14 cellular contexts compared by ENCODE assay signal in genomic region chr19:15291089-15291488, GRCh38. TPM values are rescaled to one million over a fixed set of nuclear protein-coding genes. Genes with fewer than 3 reads are reported as not detected.
DNase-seq lines count a peak whose midpoint lies in the region; TF ChIP-seq lines count a peak whose summit lies in the region.
"Had no signal": no experiment of that assay in that cellular context is flagged by ENCODE, and none has a peak within 500 bp of the region (broad histone marks: within the 10 kb centered on the region; RNA-seq: fewer than 3 reads in every experiment).

No MANE protein-coding gene starts in this region.

- peaks cover 96% of the 10 kb centered on the region for H3K4me1 Mint-ChIP-seq in activated naive CD4-positive, alpha-beta T cell treated with anti-CD3 and anti-CD28 coated beads, Interleukin-2, amount 50 U/mL, for 24 hours

- no peak overlapping the region for H3K27ac ChIP-seq in right atrium auricular region

- peaks cover 0 to 98% of the 10 kb centered on the region in 2 donors for H3K4me1 ChIP-seq in right atrium auricular region

- H3K36me3 ChIP-seq in right atrium auricular region = no peaks in the 10 kb centered on the region

- H3K27ac Mint-ChIP-seq in activated naive CD4-positive, alpha-beta T cell treated with anti-CD3 and anti-CD28 coated beads, Interleukin-2, amount 50 U/mL, for 24 hours = peak overlapping the region; percentile 30

- TF ChIP-seq CTCF in fibroblast of mammary gland (conservative IDR thresholded peaks at IDR 0.05; ENCODE audit: control insufficient read depth, insufficient read depth, low read depth, low read length) = no peak
- no peak for TF ChIP-seq CTCF in right atrium auricular region (IDR thresholded peaks at IDR 0.05)

- intact Hi-C loops in cardiac septum (cut with DNase I) = no loop called here

- no peaks in the 10 kb centered on the region for H3K36me3 Mint-ChIP-seq in activated naive CD4-positive, alpha-beta T cell treated with anti-CD3 and anti-CD28 coated beads, Interleukin-2, amount 50 U/mL, for 24 hours

- H3K9me3 ChIP-seq in right atrium auricular region = no peaks in the 10 kb centered on the region

- H3K4me3 ChIP-seq in fibroblast of mammary gland (ENCODE audit: control insufficient read depth, low read depth, low read length) (no peak overlapping the region), right atrium auricular region (no peak overlapping the region)

- DNase-seq in activated naive CD4-positive, alpha-beta T cell (lab: John Stamatoyannopoulos, UW) = no peak
- DNase-seq in RPMI7951 (ENCODE audit: low read depth) (peak; percentile 61), fibroblast of mammary gland (ENCODE audit: low read depth) (peak; percentile 78), right atrium auricular region (ENCODE audit: low spot score) (no peak), ureter (ENCODE audit: low spot score) (no peak), cardiac septum (ENCODE audit: low spot score) (no peak), HuH-7 (ENCODE audit: low spot score) (no peak)
- DNase-seq: activated gamma-delta T cell, islet precursor cell, naive B cell, NCI-H1092 treated with DMSO at 0.1 percent for 48 hours, SHP77 treated with DMSO at 0.1 percent for 48 hours, small intestine had no signal

- H3K9me3 Mint-ChIP-seq in activated naive CD4-positive, alpha-beta T cell treated with anti-CD3 and anti-CD28 coated beads, Interleukin-2, amount 50 U/mL, for 24 hours = no peaks in the 10 kb centered on the region
- H3K9me3 Mint-ChIP-seq: naive B cell had no signal

- H3K4me3 Mint-ChIP-seq in activated naive CD4-positive, alpha-beta T cell treated with anti-CD3 and anti-CD28 coated beads, Interleukin-2, amount 50 U/mL, for 24 hours = peak overlapping the region; percentile 4

- no peaks in the 10 kb centered on the region for H3K27me3 Mint-ChIP-seq in activated naive CD4-positive, alpha-beta T cell treated with anti-CD3 and anti-CD28 coated beads, Interleukin-2, amount 50 U/mL, for 24 hours
- H3K27me3 Mint-ChIP-seq: naive B cell had no signal

- no peaks in the 10 kb centered on the region for H3K27me3 ChIP-seq in right atrium auricular region

RNA-seq across cellular contexts. Expression of gene BRD4, which starts 41.2 kb away (rescaled TPM):
- 8.3 and 9.1 TPM in 2 replicates for total RNA-seq in RPMI7951 (2014; rRNA removed; shearing (Covaris generic))
- total RNA-seq in right atrium auricular region (10 to 100 TPM; 23.6 to 41.0 TPM), ureter (134 TPM), cardiac septum (72.3 TPM)

RNA-seq across cellular contexts. Expression of gene EPHX3, which starts 58.8 kb away (rescaled TPM):
- not detected in 2 replicates for total RNA-seq in RPMI7951 (2014; rRNA removed; shearing (Covaris generic))
- under 1 TPM; 0.52 to 0.63 TPM for total RNA-seq in right atrium auricular region
- total RNA-seq in ureter = 2.5 TPM
- total RNA-seq in cardiac septum = 0.27 TPM

Comparison
In these comparisons a context has a peak if more than half of its experiments do, and no peak if none do; other contexts are left out.
1. DNase-seq: peak in RPMI7951 (single experiment) and fibroblast of mammary gland (single experiment); none in activated naive CD4-positive, alpha-beta T cell (0 of 4), right atrium auricular region (single experiment), ureter (single experiment), cardiac septum (single experiment) and HuH-7 (single experiment).